In genomic region chr1:153967109-153967999, GRCh38 we compare ENCODE assay signal across 8 cellular contexts. TPM values are rescaled to one million over a fixed set of nuclear protein-coding genes. Genes with fewer than 3 reads are reported as not detected.
DNase-seq lines count a peak whose midpoint lies in the region; ATAC-seq and TF ChIP-seq lines count a peak whose summit lies in the region.

Gene CREB3L4, plus strand, starts transcription at chr1:153967902. Its CDS starts 624 bp downstream, at chr1:153968526.

- H3K9ac ChIP-seq in H9 (ENCODE audit: extremely low read depth, insufficient read length, low read length) (peak within 1 kb of the TSS; percentile 94), Loucy (ENCODE audit: low read depth, low read length, poor library complexity, severe bottlenecking) (peak within 1 kb of the TSS; percentile 97), neural cell (ENCODE audit: low read length) (peak within 1 kb of the TSS; percentile 69), subcutaneous abdominal adipose tissue (ENCODE audit: low read length in 5 of 5) (peak within 1 kb of the TSS; percentile 65 to 77 (median 76))

- H3K56ac ChIP-seq in H9 (ENCODE audit: insufficient read length, low read depth, low read length) = no peak within 1 kb of the TSS

- no peak within 1 kb of the TSS for H2AK5ac ChIP-seq in H9 (ENCODE audit: insufficient read length, low read length)

- H2AFZ ChIP-seq in H9 (ENCODE audit: low read length) (no peak within 1 kb of the TSS), Loucy (ENCODE audit: low read length) (peak within 1 kb of the TSS; percentile 81), neural cell (ENCODE audit: low read depth, low read length) (peak within 1 kb of the TSS; percentile 59)

- peak within 1 kb of the TSS; percentile 99 to 100 (median 99) for H3K27ac Mint-ChIP-seq in H9

- no peaks in the 10 kb centered on the region for H3K27me3 ChIP-seq in H9 (ENCODE audit: insufficient read depth, low read length)
- no peaks in the 10 kb centered on the region for H3K27me3 ChIP-seq in Loucy (ENCODE audit: insufficient read depth, low read length, poor library complexity, severe bottlenecking)
- H3K27me3 ChIP-seq in RWPE2 (ENCODE audit: insufficient read depth, poor library complexity, severe bottlenecking) = no peaks in the 10 kb centered on the region
- H3K27me3 ChIP-seq in neural cell (ENCODE audit: insufficient read depth, low read depth, low read length) = no peaks in the 10 kb centered on the region
- H3K27me3 ChIP-seq in subcutaneous abdominal adipose tissue (ENCODE audit: control insufficient read depth in 5 of 5, insufficient read depth in 4 of 5, low read length in 5 of 5) = no peaks in the 10 kb centered on the region

- peaks cover 31 to 44% of the 10 kb centered on the region in 2 experiments for H3K4me1 Mint-ChIP-seq in H9

- H3K4me3 ChIP-seq in Loucy (ENCODE audit: low read length, poor library complexity, severe bottlenecking) (peak within 1 kb of the TSS; percentile 90), RWPE2 (ENCODE audit: severe bottlenecking) (peak within 1 kb of the TSS; percentile 44), fibroblast of villous mesenchyme (ENCODE audit: low read depth, low read length) (peak within 1 kb of the TSS; percentile 73), neural cell (ENCODE audit: low read length) (peak within 1 kb of the TSS; percentile 91), subcutaneous abdominal adipose tissue (ENCODE audit: low read depth in 1 of 5, low read length in 5 of 5) (peak within 1 kb of the TSS; percentile 64 to 81 (median 78))

- no peaks in the 10 kb centered on the region for H4K20me1 ChIP-seq in H9 (ENCODE audit: control insufficient read depth, insufficient read depth, insufficient read length)
- H4K20me1 ChIP-seq in Loucy (ENCODE audit: insufficient read depth, low read length, poor library complexity, severe bottlenecking) = peaks cover 5% of the 10 kb centered on the region
- no peaks in the 10 kb centered on the region for H4K20me1 ChIP-seq in neural cell (ENCODE audit: insufficient read depth)

- H2BK12ac ChIP-seq in H9 (ENCODE audit: insufficient read length, low read depth, low read length) = no peak within 1 kb of the TSS

- H3K79me2 ChIP-seq in H9 (ENCODE audit: insufficient read depth, low read length) (peaks cover 6% of the 10 kb centered on the region; the same call in 1 of the 2 replicates), Loucy (ENCODE audit: insufficient read depth, low read length) (peaks cover 61% of the 10 kb centered on the region), neural cell (replicated peaks; ENCODE audit: insufficient read depth, low read length) (peaks cover 16% of the 10 kb centered on the region)

- no peak within 1 kb of the TSS for H3K4ac ChIP-seq in H9 (ENCODE audit: low read depth, low read length)

- H2BK5ac ChIP-seq in H9 (ENCODE audit: insufficient read length, low read length) = no peak within 1 kb of the TSS

- DNase-seq in GDM1 (lab: John Stamatoyannopoulos, UW) = peak; percentile 94
- DNase-seq in H9 = peak; percentile 96
- DNase-seq in RWPE2 (ENCODE audit: low spot score) = peak; percentile 97
- DNase-seq in activated gamma-delta T cell (lab: John Stamatoyannopoulos, UW) = peak; percentile 63
- DNase-seq in fibroblast of villous mesenchyme (ENCODE audit: low read depth) = peak; percentile 99

- peak; percentile 29 for TF ChIP-seq EP300 in neural cell (conservative IDR thresholded peaks at IDR 0.05; ENCODE audit: poor library complexity, severe bottlenecking)

- peaks cover 21% of the 10 kb centered on the region for H3K23me2 ChIP-seq in H9 (ENCODE audit: insufficient read length, low read depth, low read length, poor library complexity, severe bottlenecking)

- peak within 1 kb of the TSS; percentile 77 for H3K18ac ChIP-seq in H9 (ENCODE audit: insufficient read length, low read depth, low read length)

- peaks cover 3% of the 10 kb centered on the region for H3K79me1 ChIP-seq in H9 (ENCODE audit: insufficient read depth, low read depth, low read length, poor library complexity, severe bottlenecking)

- TF ChIP-seq CTCF in H9 (conservative IDR thresholded peaks at IDR 0.05) (peak; percentile 48; the same call in 2 of the 3 replicates), Loucy (conservative IDR thresholded peaks at IDR 0.05; ENCODE audit: low read length) (peak; percentile 54), RWPE2 (IDR thresholded peaks at IDR 0.05; ENCODE audit: poor library complexity, severe bottlenecking) (peak; percentile 53), fibroblast of villous mesenchyme (IDR thresholded peaks at IDR 0.05; ENCODE audit: insufficient read depth, low read depth, low read length) (peak; percentile 45), neural cell (IDR thresholded peaks at IDR 0.05; ENCODE audit: poor library complexity, severe bottlenecking) (peak; percentile 77)

- no peak within 1 kb of the TSS for H2BK120ac ChIP-seq in H9 (ENCODE audit: low read depth, low read length, poor library complexity, severe bottlenecking)

- H3K4me1 ChIP-seq in H9 (ENCODE audit: insufficient read depth, low read length) (no peaks in the 10 kb centered on the region), Loucy (ENCODE audit: insufficient read depth, low read length, poor library complexity, severe bottlenecking) (peaks cover 50% of the 10 kb centered on the region), RWPE2 (ENCODE audit: insufficient read depth, poor library complexity, severe bottlenecking) (peaks cover 11% of the 10 kb centered on the region), subcutaneous abdominal adipose tissue (ENCODE audit: control insufficient read depth in 5 of 5, insufficient read depth in 5 of 5, low read length in 5 of 5) (peaks cover 4 to 49% (median 38%) of the 10 kb centered on the region in 5 donors)

- H4K91ac ChIP-seq in H9 (ENCODE audit: insufficient read length, low read depth, low read length) = no peak within 1 kb of the TSS

- H3K4me2 ChIP-seq in H9 (ENCODE audit: insufficient read depth, insufficient read length, low read length) = peak within 1 kb of the TSS; percentile 81
- H3K4me2 ChIP-seq in Loucy (ENCODE audit: low read depth, low read length, poor library complexity, severe bottlenecking) = peak within 1 kb of the TSS; percentile 86
- H3K4me2 ChIP-seq in neural cell (ENCODE audit: low read length) = peak within 1 kb of the TSS; percentile 69

- peaks cover 10 to 17% (median 17%) of the 10 kb centered on the region in 3 experiments; a peak in 6 of 7 replicates for H3K36me3 Mint-ChIP-seq in H9 (ENCODE audit: insufficient read depth in 1 of 3, low read depth in 3 of 3)

- peak within 1 kb of the TSS; percentile 85; the same call in 1 of the 2 replicates for H3K14ac ChIP-seq in H9 (ENCODE audit: insufficient read depth, low read length)

- WGBS in H9 (ENCODE audit: extremely low coverage, insufficient read length, low lambda C conversion rate) = no CpG with 5 or more reads among the region's 60 CpGs

- H3F3A ChIP-seq in Loucy (ENCODE audit: low read depth) = no peaks in the 10 kb centered on the region
- H3F3A ChIP-seq in neural cell (ENCODE audit: insufficient read depth, low read length, poor library complexity, severe bottlenecking) = peaks cover 4% of the 10 kb centered on the region

- ATAC-seq in RWPE2 (ENCODE audit: low read depth) = peak; percentile 80

- peak within 1 kb of the TSS; percentile 92 for H3K27ac ChIP-seq in H9 (ENCODE audit: insufficient read length, low read depth, low read length)
- peak within 1 kb of the TSS; percentile 74 for H3K27ac ChIP-seq in RWPE2 (ENCODE audit: poor library complexity, severe bottlenecking)
- peak within 1 kb of the TSS; percentile 83 for H3K27ac ChIP-seq in neural cell (ENCODE audit: low read length)
- peak within 1 kb of the TSS; percentile 92 for H3K27ac ChIP-seq in subcutaneous abdominal adipose tissue (ENCODE audit: low read depth, low read length)

- no peak within 1 kb of the TSS for H2BK20ac ChIP-seq in H9 (ENCODE audit: low read depth, low read length, poor library complexity, severe bottlenecking)

- peak within 1 kb of the TSS; percentile 0 for H4K5ac ChIP-seq in H9 (ENCODE audit: insufficient read length, low read depth, low read length)

- peak; percentile 8 for TF ChIP-seq RAD21 in neural cell (conservative IDR thresholded peaks at IDR 0.05)

- no peak within 1 kb of the TSS for H3K23ac ChIP-seq in H9 (ENCODE audit: insufficient read length, low read depth, low read length)

- peak within 1 kb of the TSS; percentile 87 to 96 for H3K4me3 Mint-ChIP-seq in H9

- no peaks in the 10 kb centered on the region for H3K27me3 Mint-ChIP-seq in H9 (ENCODE audit: low read depth)

- H3T11ph ChIP-seq in H9 (ENCODE audit: low read length) = no peak within 1 kb of the TSS

- no peak within 1 kb of the TSS for H2BK15ac ChIP-seq in H9 (ENCODE audit: low read depth, low read length)

- H3K9me2 ChIP-seq in Loucy (replicated peaks; ENCODE audit: low read depth, low read length) = no peaks in the 10 kb centered on the region
- no peaks in the 10 kb centered on the region for H3K9me2 ChIP-seq in neural cell (ENCODE audit: insufficient read depth, low read length)

- H3K36me3 ChIP-seq in Loucy (ENCODE audit: insufficient read depth, low read length) (no peaks in the 10 kb centered on the region), RWPE2 (ENCODE audit: low read depth) (no peaks in the 10 kb centered on the region), neural cell (ENCODE audit: insufficient read depth, low read length) (no peaks in the 10 kb centered on the region), subcutaneous abdominal adipose tissue (ENCODE audit: control insufficient read depth in 5 of 5, insufficient read depth in 5 of 5, low read length in 5 of 5) (no peaks in the 10 kb centered on the region)

- no peaks in the 10 kb centered on the region for H3K9me3 ChIP-seq in H9 (ENCODE audit: control insufficient read depth, low read depth, low read length)
- no peaks in the 10 kb centered on the region for H3K9me3 ChIP-seq in Loucy (ENCODE audit: insufficient read depth, low read depth, low read length)
- no peaks in the 10 kb centered on the region for H3K9me3 ChIP-seq in RWPE2 (ENCODE audit: severe bottlenecking)
- no peaks in the 10 kb centered on the region for H3K9me3 ChIP-seq in neural cell (ENCODE audit: low read length)
- H3K9me3 ChIP-seq in subcutaneous abdominal adipose tissue (ENCODE audit: control insufficient read depth in 5 of 5, low read length in 5 of 5) = no peaks in the 10 kb centered on the region

- H3K9me3 Mint-ChIP-seq in H9 = peaks cover 0 to 4% of the 10 kb centered on the region in 2 experiments; a peak in 2 of 5 replicates

- H4K8ac ChIP-seq in H9 (replicated peaks; ENCODE audit: insufficient read length, low read depth, low read length) = no peak within 1 kb of the TSS

TF ChIP-seq in neural cell, 6 proteins besides CTCF, POLR2A, EP300 and RAD21 (continues in another document):
- TF ChIP-seq TAF1 (IDR thresholded peaks at IDR 0.05; ENCODE audit: low read depth) = peak; percentile 12
- peak; percentile 97 for TF ChIP-seq MXI1 (conservative IDR thresholded peaks at IDR 0.05; ENCODE audit: poor library complexity, severe bottlenecking)
- TF ChIP-seq POLR2AphosphoS5 (IDR thresholded peaks at IDR 0.05) = peak; percentile 75

RNA-seq across cellular contexts. Expression of gene CREB3L4, which starts in this region (rescaled TPM):
- total RNA-seq in H9 (2021) (27.6 and 27.7 TPM in 2 replicates), fibroblast of villous mesenchyme (3.9 TPM in 2 replicates)
- 12.4 and 18.0 TPM in 2 replicates for polyA plus RNA-seq in neural cell
- 10.0 and 10.2 TPM in 2 replicates for polyA minus RNA-seq in neural cell

Comparison
In these comparisons a context has a peak if more than half of its experiments do, and no peak if none do; other contexts are left out.
1. Peak in every context shown above with its lines: DNase-seq, ATAC-seq, H3K4me3 ChIP-seq and H3K27ac ChIP-seq.